Comparison of ENCODE assay signal across 4 cellular contexts in genomic region chr7:42994096-42994495, GRCh38.
"Had no signal": no experiment of that assay in that cellular context is flagged by ENCODE, and none has a peak within 500 bp of the region (broad histone marks: within the 10 kb centered on the region; RNA-seq: fewer than 3 reads in every experiment).

No MANE protein-coding gene starts in this region.

- H3K9ac ChIP-seq: GM23248 had no signal

- H3K4me3 ChIP-seq: GM23248 had no signal

- DNase-seq: GM23248, H9, HCEC 1CT, IMR-90 had no signal

- H3K27ac ChIP-seq: GM23248 had no signal
